Comparison of ENCODE assay signal across 22 cellular contexts in the genomic region with DNA sequence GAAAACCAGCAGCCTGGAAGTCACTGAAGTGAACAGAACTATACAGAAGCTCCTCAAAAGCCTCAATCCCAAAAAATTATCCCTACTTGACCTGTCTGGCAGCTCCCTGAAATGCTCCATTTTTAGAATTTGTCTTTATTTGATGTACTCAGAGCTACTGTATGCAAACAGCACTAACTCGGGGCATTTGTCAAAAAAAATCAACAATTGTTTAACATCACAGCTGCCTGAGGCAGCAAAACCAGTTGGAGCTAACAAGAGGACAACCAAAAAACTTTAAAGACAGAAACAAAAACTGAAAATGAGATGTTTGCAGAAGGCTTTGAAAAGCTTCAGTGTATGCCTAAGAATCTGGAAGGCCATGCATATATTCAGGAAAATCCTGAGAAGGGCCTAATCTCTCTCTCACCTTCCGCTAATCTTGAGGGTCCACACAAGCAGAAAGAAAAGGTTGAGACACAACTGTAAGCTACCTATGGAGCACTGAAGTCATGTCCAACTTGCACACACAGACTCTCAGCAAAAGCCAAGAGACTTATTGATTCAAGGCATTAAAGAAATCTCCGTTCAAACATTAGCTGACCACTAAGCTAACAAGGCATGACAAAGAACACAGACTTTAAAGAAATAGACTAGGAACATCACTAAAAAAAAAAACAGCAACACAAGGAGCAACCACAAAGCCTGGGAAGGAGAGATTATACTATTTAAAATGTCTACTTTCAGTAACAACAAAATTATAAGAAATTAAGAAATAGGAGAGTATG.
"Had no signal": no experiment of that assay in that cellular context is flagged by ENCODE, and none has a peak within 500 bp of the region (broad histone marks: within the 10 kb centered on the region; RNA-seq: fewer than 3 reads in every experiment).

No MANE protein-coding gene starts in this region.

- H3K36me3 ChIP-seq: adrenal gland, prostate gland had no signal

- H3K27ac ChIP-seq: adrenal gland, hepatocyte, right atrium auricular region, thyroid gland had no signal

- H3K27me3 ChIP-seq: adrenal gland, hepatocyte, right atrium auricular region, thyroid gland had no signal

- FAIRE-seq: astrocyte, bronchial epithelial cell, endothelial cell of umbilical vein, islet of Langerhans had no signal

- H3K9me3 ChIP-seq: prostate gland, thyroid gland had no signal

- H3K4me3 ChIP-seq: adrenal gland, hepatocyte, lung, prostate gland, right atrium auricular region, thyroid gland had no signal

- DNase-seq: activated CD4-positive, alpha-beta T cell treated with anti-CD3 and anti-CD28 coated beads, Interleukin-2, amount 10 ng/mL, durations not matched to agents 7 days and 5 days; activated CD8-positive, alpha-beta memory T cell treated with anti-CD3 and anti-CD28 coated beads, Interleukin-2, amount 50 U/mL, for 4 hours; activated CD8-positive, alpha-beta T cell treated with anti-CD3 and anti-CD28 coated beads, Interleukin-2, amount 10 ng/mL, durations not matched to agents 7 days and 5 days; activated effector memory CD4-positive, alpha-beta T cell treated with anti-CD3 and anti-CD28 coated beads, Interleukin-2, amount 50 U/mL, for 16 hours; activated T-cell treated with anti-CD3 and anti-CD28 coated beads, Interleukin-2, amount 50 U/mL, for 48 hours; adrenal gland; effector CD4-positive, alpha-beta T cell; midbrain; stimulated activated CD4-positive, alpha-beta T cell treated with anti-CD3 and anti-CD28 coated beads, Interleukin-2, amount 100 ng/mL, for 24 hours; stimulated activated naive CD4-positive, alpha-beta T cell treated with Interleukin-2 at 50 U/mL for 16 hours; thyroid gland had no signal

- H3K4me1 ChIP-seq: prostate gland had no signal

- H3K4me2 ChIP-seq: hepatocyte had no signal

- H3K27ac Mint-ChIP-seq: activated CD4-positive, alpha-beta T cell treated with anti-CD3 and anti-CD28 coated beads, Interleukin-2, amount 10 ng/mL, durations not matched to agents 7 days and 5 days; activated CD8-positive, alpha-beta T cell treated with anti-CD3 and anti-CD28 coated beads, Interleukin-2, amount 10 ng/mL, durations not matched to agents 7 days and 5 days had no signal

- ATAC-seq: activated CD4-positive, CD25-positive, alpha-beta regulatory T cell treated with anti-CD3 and anti-CD28 coated beads, Interleukin-2, amount 50 U/mL, for 24 hours; activated CD8-positive, alpha-beta T cell treated with anti-CD3 and anti-CD28 coated beads, Interleukin-2, amount 10 ng/mL, durations not matched to agents 7 days and 5 days; activated naive CD4-positive, alpha-beta T cell treated with anti-CD3 and anti-CD28 coated beads, Interleukin-2, amount 50 U/mL, for 72 hours had no signal

- H3K4me3 Mint-ChIP-seq: activated CD4-positive, alpha-beta T cell treated with anti-CD3 and anti-CD28 coated beads, Interleukin-2, amount 10 ng/mL, durations not matched to agents 7 days and 5 days; activated CD8-positive, alpha-beta T cell treated with anti-CD3 and anti-CD28 coated beads, Interleukin-2, amount 10 ng/mL, durations not matched to agents 7 days and 5 days; neural crest cell had no signal

- H3K27me3 Mint-ChIP-seq: activated CD4-positive, alpha-beta T cell treated with anti-CD3 and anti-CD28 coated beads, Interleukin-2, amount 10 ng/mL, durations not matched to agents 7 days and 5 days had no signal

- H2AFZ ChIP-seq: hepatocyte had no signal
